Comparison of ENCODE assay signal across 8 cellular contexts in genomic region chr1:241990040-241990439, GRCh38. TPM values are rescaled to one million over a fixed set of nuclear protein-coding genes. Genes with fewer than 3 reads are reported as not detected.
A peak's percentile ranks its signal among the peaks of the same experiment; 100 is the strongest.
DNase-seq lines count a peak whose midpoint lies in the region; ATAC-seq, FAIRE-seq and TF ChIP-seq lines count a peak whose summit lies in the region.

No MANE protein-coding gene starts in this region.

- peaks cover 11% of the 10 kb centered on the region for H3K27me3 Mint-ChIP-seq in brain
- peaks cover 10 to 18% of the 10 kb centered on the region in 2 donors for H3K27me3 Mint-ChIP-seq in CD8-positive, alpha-beta memory T cell

- no peaks in the 10 kb centered on the region for H3K27me3 ChIP-seq in CD8-positive, alpha-beta memory T cell (ENCODE audit: insufficient read depth, low read length, poor library complexity, severe bottlenecking)

- no peaks in the 10 kb centered on the region for H3K4me1 ChIP-seq in CD8-positive, alpha-beta memory T cell (ENCODE audit: insufficient read depth, low read length)

- H3K27ac Mint-ChIP-seq in brain = peak overlapping the region in 4 of 5 experiments; percentile 35 to 93 (median 76)
- H3K27ac Mint-ChIP-seq in CD8-positive, alpha-beta memory T cell = no peak overlapping the region

- no peak for FAIRE-seq in urothelium cell line (lab: Jason Lieb, UNC)

- no peaks in the 10 kb centered on the region for H3K36me3 ChIP-seq in CD8-positive, alpha-beta memory T cell (ENCODE audit: insufficient read depth, low read length)

- H3K27ac ChIP-seq in CD8-positive, alpha-beta memory T cell (ENCODE audit: low read depth, low read length) = no peak overlapping the region

- peaks cover 58% of the 10 kb centered on the region for H3K4me1 Mint-ChIP-seq in brain
- no peaks in the 10 kb centered on the region for H3K4me1 Mint-ChIP-seq in CD8-positive, alpha-beta memory T cell

- H3K4me3 Mint-ChIP-seq in brain = peak overlapping the region in 2 of 5 experiments; percentile 34 to 37
- H3K4me3 Mint-ChIP-seq in CD8-positive, alpha-beta memory T cell = no peak overlapping the region

- no peaks in the 10 kb centered on the region for H3K36me3 Mint-ChIP-seq in brain
- H3K36me3 Mint-ChIP-seq in CD8-positive, alpha-beta memory T cell = no peaks in the 10 kb centered on the region

- peaks cover 0 to 6% (median 0%) of the 10 kb centered on the region in 5 experiments for H3K9me3 Mint-ChIP-seq in brain
- no peaks in the 10 kb centered on the region for H3K9me3 Mint-ChIP-seq in CD8-positive, alpha-beta memory T cell

- CTCF ChIA-PET in CD8-positive, alpha-beta memory T cell (lab: Charles Lee) = no interaction called here

- no peak for TF ChIP-seq CTCF in brain (conservative IDR thresholded peaks at IDR 0.05)

- DNase-seq in NCI-H146 (lab: John Stamatoyannopoulos, UW) = peak; percentile 64
- no peak for DNase-seq in NCI-H146 treated with DMSO at 0.1 percent for 48 hours (lab: John Stamatoyannopoulos, UW; ENCODE audit: unreplicated experiment)
- peak; percentile 47 for DNase-seq in kidney glomerular epithelial cell (lab: John Stamatoyannopoulos, UW)
- DNase-seq in urothelium cell line (ENCODE audit: low spot score) = peak; percentile 93
- DNase-seq in CD8-positive, alpha-beta memory T cell = no peak
- no peak for DNase-seq in effector CD4-positive, alpha-beta T cell

- no peak overlapping the region for H3K4me3 ChIP-seq in CD8-positive, alpha-beta memory T cell (ENCODE audit: low read length)

- POLR2A ChIA-PET in CD8-positive, alpha-beta memory T cell (lab: Charles Lee) = no interaction called here

- no peak for ATAC-seq in GM21528 (IDR thresholded peaks at IDR 0.05; ENCODE audit: low FRiP score, unreplicated experiment)

- no peaks in the 10 kb centered on the region for H3K9me3 ChIP-seq in CD8-positive, alpha-beta memory T cell (ENCODE audit: low read length)

RNA-seq across cellular contexts. Expression of gene MAP1LC3C, which starts 8.9 kb away (rescaled TPM):
- 0.37 TPM for polyA plus RNA-seq in brain (ENCODE audit: insufficient read depth, low read depth, low replicate concordance)
- total RNA-seq in CD8-positive, alpha-beta memory T cell = not detected
- not detected for polyA plus RNA-seq in CD8-positive, alpha-beta memory T cell

RNA-seq across cellular contexts. Expression of gene BECN2, which starts 32.5 kb away (rescaled TPM):
- polyA plus RNA-seq in brain (ENCODE audit: insufficient read depth, low read depth, low replicate concordance) = not detected
- total RNA-seq in CD8-positive, alpha-beta memory T cell = not detected
- not detected for polyA plus RNA-seq in CD8-positive, alpha-beta memory T cell

Comparison
In these comparisons a context has a peak if more than half of its experiments do, and no peak if none do; other contexts are left out.
1. DNase-seq: peak in NCI-H146 (single experiment), kidney glomerular epithelial cell (single experiment) and urothelium cell line (single experiment); none in NCI-H146 treated with DMSO at 0.1 percent for 48 hours (single experiment), CD8-positive, alpha-beta memory T cell (0 of 5) and effector CD4-positive, alpha-beta T cell (single experiment).
2. H3K27ac Mint-ChIP-seq: peak in brain (4 of 5); none in CD8-positive, alpha-beta memory T cell (0 of 8).